Comparison of ENCODE assay signal across 13 cellular contexts in genomic region chr4:153622778-153623240, GRCh38.
DNase-seq lines count a peak whose midpoint lies in the region; ATAC-seq and TF ChIP-seq lines count a peak whose summit lies in the region.
"Had no signal": no experiment of that assay in that cellular context is flagged by ENCODE, and none has a peak within 500 bp of the region (broad histone marks: within the 10 kb centered on the region; RNA-seq: fewer than 3 reads in every experiment).

No MANE protein-coding gene starts in this region.

- H3K27me3 Mint-ChIP-seq in activated B cell treated with CpG ODN at 0.5 μM for 24 hours: no peaks in the 10 kb centered on the region
- no peaks in the 10 kb centered on the region for H3K27me3 Mint-ChIP-seq in naive thymus-derived CD8-positive, alpha-beta T cell

- no peak overlapping the region for H3K4me2 ChIP-seq in DND-41 (ENCODE audit: insufficient read depth, low read length)

- no peaks in the 10 kb centered on the region for H3K27me3 ChIP-seq in DND-41 (ENCODE audit: insufficient read depth, low read length, poor library complexity)

- no peaks in the 10 kb centered on the region for H3K9me3 Mint-ChIP-seq in activated B cell treated with CpG ODN at 0.5 μM for 24 hours
- H3K9me3 Mint-ChIP-seq in naive thymus-derived CD8-positive, alpha-beta T cell: no peaks in the 10 kb centered on the region
- H3K9me3 Mint-ChIP-seq: activated T-cell treated with anti-CD3 and anti-CD28 coated beads, Interleukin-2, amount 50 U/mL, for 4 hours; nephron had no signal

- H3K27ac Mint-ChIP-seq in activated B cell treated with CpG ODN at 0.5 μM for 24 hours: peak overlapping the region; percentile 41
- peak overlapping the region in 6 of 10 donors; percentile 58 to 84 (median 65) for H3K27ac Mint-ChIP-seq in naive thymus-derived CD8-positive, alpha-beta T cell

- H3K9me3 ChIP-seq in DND-41 (ENCODE audit: insufficient read depth, low read length, severe bottlenecking): no peaks in the 10 kb centered on the region

- no peaks in the 10 kb centered on the region for H3K4me1 ChIP-seq in DND-41 (ENCODE audit: insufficient read depth, low read length)

- peaks cover 92% of the 10 kb centered on the region for H3K36me3 Mint-ChIP-seq in activated B cell treated with CpG ODN at 0.5 μM for 24 hours (ENCODE audit: low read depth)
- H3K36me3 Mint-ChIP-seq in naive thymus-derived CD8-positive, alpha-beta T cell: peaks cover 4 to 94% (median 35%) of the 10 kb centered on the region in 3 donors

- no peak overlapping the region for H3K4me3 Mint-ChIP-seq in activated B cell treated with CpG ODN at 0.5 μM for 24 hours
- no peak overlapping the region for H3K4me3 Mint-ChIP-seq in naive thymus-derived CD8-positive, alpha-beta T cell
- H3K4me3 Mint-ChIP-seq: activated T-cell treated with anti-CD3 and anti-CD28 coated beads, Interleukin-2, amount 50 U/mL, for 4 hours; nephron had no signal

- peak overlapping the region; percentile 32; the same call in 1 of the 2 replicates for H3K27ac ChIP-seq in DND-41 (ENCODE audit: low read length)
- H3K27ac ChIP-seq: SK-N-MC had no signal

- intact Hi-C loops in activated B cell treated with CpG ODN at 0.5 μM for 24 hours (cut with micrococcal nuclease): no loop called here

- H3K4me3 ChIP-seq in DND-41 (ENCODE audit: low read depth in 1 of 2, low read length in 2 of 2): no peak overlapping the region
- H3K4me3 ChIP-seq: SK-N-MC had no signal

- no peak overlapping the region for H2AFZ ChIP-seq in DND-41 (ENCODE audit: low read depth, low read length)

- H3K9ac ChIP-seq in DND-41 (ENCODE audit: low read depth, low read length): no peak overlapping the region

- H4K20me1 ChIP-seq in DND-41 (ENCODE audit: insufficient read depth, low read length): peaks cover 45% of the 10 kb centered on the region

- H3K79me2 ChIP-seq in DND-41 (ENCODE audit: insufficient read depth, low read length): peaks cover 65% of the 10 kb centered on the region

- no peak for TF ChIP-seq POLR2A in erythroblast (IDR thresholded peaks at IDR 0.05; ENCODE audit: low read length)

- peak; percentile 19 for DNase-seq in Ammon's horn (ENCODE audit: low spot score)
- no peak for DNase-seq in DND-41
- no peak for DNase-seq in activated B cell treated with CpG ODN at 0.5 μM for 24 hours
- no peak for DNase-seq in naive thymus-derived CD8-positive, alpha-beta T cell
- DNase-seq in erythroblast (lab: John Stamatoyannopoulos, UW): no peak
- no peak for DNase-seq in DMS79 (lab: John Stamatoyannopoulos, UW)
- DNase-seq: activated T-cell treated with anti-CD3 and anti-CD28 coated beads, Interleukin-2, amount 50 U/mL, for 4 hours; effector CD4-positive, alpha-beta T cell; NCI-H1048 had no signal

- TF ChIP-seq CTCF in DND-41 (IDR thresholded peaks at IDR 0.05; ENCODE audit: borderline replicate concordance, extremely low read depth, low read length, poor library complexity, severe bottlenecking): no peak
- no peak for TF ChIP-seq CTCF in activated B cell treated with CpG ODN at 0.5 μM for 24 hours (IDR thresholded peaks at IDR 0.05)

- POLR2A ChIA-PET in activated B cell treated with CpG ODN at 0.5 μM for 24 hours (lab: Charles Lee): no interaction called here
- POLR2A ChIA-PET in naive thymus-derived CD8-positive, alpha-beta T cell (lab: Charles Lee): no interaction called here

- H3K4me1 Mint-ChIP-seq in activated B cell treated with CpG ODN at 0.5 μM for 24 hours: peaks cover 3% of the 10 kb centered on the region
- peaks cover 0 to 18% (median 11%) of the 10 kb centered on the region in 4 donors for H3K4me1 Mint-ChIP-seq in naive thymus-derived CD8-positive, alpha-beta T cell

- peaks cover 100% of the 10 kb centered on the region for H3K36me3 ChIP-seq in DND-41 (ENCODE audit: insufficient read depth, low read length)

- CTCF ChIA-PET in activated B cell treated with CpG ODN at 0.5 μM for 24 hours (lab: Charles Lee): no interaction called here

- ATAC-seq in DND-41 (ENCODE audit: insufficient read depth, low read depth) (no peak), activated B cell treated with CpG ODN at 0.5 μM for 24 hours (ENCODE audit: low read depth) (no peak), HG03097 (IDR thresholded peaks at IDR 0.05; ENCODE audit: low FRiP score, unreplicated experiment) (no peak), HG02970 (IDR thresholded peaks at IDR 0.05; ENCODE audit: low FRiP score, unreplicated experiment) (no peak)
- no peak for ATAC-seq in naive thymus-derived CD8-positive, alpha-beta T cell
